Comparison of ENCODE assay signal across 8 cellular contexts in genomic region chr1:7771673-7772299, GRCh38. TPM values are rescaled to one million over a fixed set of nuclear protein-coding genes. Genes with fewer than 3 reads are reported as not detected.
DNase-seq lines count a peak whose midpoint lies in the region; ATAC-seq and TF ChIP-seq lines count a peak whose summit lies in the region.

No MANE protein-coding gene starts in this region.

- DNase-seq in transverse colon (no peak), NK-92 (lab: John Stamatoyannopoulos, UW; ENCODE audit: unreplicated experiment) (no peak)
- no peak for DNase-seq in stimulated activated CD4-positive, alpha-beta T cell treated with anti-CD3 and anti-CD28 coated beads, Interleukin-4, amount 100 ng/mL, for 4 hours

- peaks cover 13% of the 10 kb centered on the region for H3K4me1 ChIP-seq in DOHH2 (ENCODE audit: control insufficient read depth, low read length)
- H3K4me1 ChIP-seq in liver (ENCODE audit: control insufficient read depth in 4 of 4, insufficient read depth in 4 of 4, low read length in 3 of 4), result peaks cover 1 to 20% (median 11%) of the 10 kb centered on the region in 4 donors
- H3K4me1 ChIP-seq in transverse colon, result peaks cover 9 to 25% (median 13%) of the 10 kb centered on the region in 4 donors

- peak overlapping the region; percentile 69 for H3K4me2 ChIP-seq in DOHH2 (ENCODE audit: low read length)

- H3K36me3 ChIP-seq in DOHH2 (ENCODE audit: control insufficient read depth, low read length) (peaks cover 20% of the 10 kb centered on the region), liver (ENCODE audit: control insufficient read depth in 4 of 4, insufficient read depth in 3 of 4, low read depth in 1 of 4, low read length in 3 of 4) (peaks cover 0 to 5% (median 2%) of the 10 kb centered on the region in 4 donors), transverse colon (no peaks in the 10 kb centered on the region)

- WGBS in liver, result 6% methylated on average over 24 of the region's 24 CpGs
- WGBS in transverse colon (ENCODE audit: low coverage in 1 of 2), 2 donors, result 8 to 34% methylated on average over 4 to 23 of the region's 24 CpGs

- H3K9me2 ChIP-seq in DOHH2 (replicated peaks; ENCODE audit: control insufficient read depth, low read length), result no peaks in the 10 kb centered on the region

- TF ChIP-seq EP300 in transverse colon (IDR thresholded peaks at IDR 0.05; ENCODE audit: low read depth), result no peak

- H3K9me3 ChIP-seq in DOHH2 (ENCODE audit: control insufficient read depth, insufficient read depth, low read length) (no peaks in the 10 kb centered on the region), liver (ENCODE audit: control insufficient read depth in 4 of 4, low read length in 3 of 4) (no peaks in the 10 kb centered on the region), transverse colon (no peaks in the 10 kb centered on the region)

- intact Hi-C loops in transverse colon (cut with DNase I; ENCODE audit: low total_unique reads), result no loop called here

- H3K27ac ChIP-seq in DOHH2 (ENCODE audit: low read depth, low read length) (0 out of 2 replicates have a peak overlapping the region, but pooled peaks have one; percentile 15), angular gyrus (ENCODE audit: low read depth, low read length) (peak overlapping the region; percentile 78), liver (ENCODE audit: low read depth in 1 of 2, low read length in 2 of 2) (peak overlapping the region; percentile 86 to 87), transverse colon (peak overlapping the region; percentile 94 to 98 (median 96))

- TF ChIP-seq POLR2A in transverse colon (IDR thresholded peaks at IDR 0.05), result peak; percentile 24

- H3K27me3 ChIP-seq in DOHH2 (ENCODE audit: control insufficient read depth, low read length) (0 out of 2 replicates have a peak, but pooled peaks cover 2% of the 10 kb centered on the region), liver (ENCODE audit: control insufficient read depth in 4 of 4, insufficient read depth in 4 of 4, low read length in 3 of 4) (no peaks in the 10 kb centered on the region), transverse colon (no peaks in the 10 kb centered on the region)

- TF ChIP-seq CTCF in DOHH2 (IDR thresholded peaks at IDR 0.05; ENCODE audit: low read depth, low read length, poor library complexity, severe bottlenecking) (no peak), liver (IDR thresholded peaks at IDR 0.05; ENCODE audit: low read depth, low read length, missing input control) (no peak), transverse colon (IDR thresholded peaks at IDR 0.05) (no peak)

- peak overlapping the region; percentile 84 for H3K4me3 ChIP-seq in DOHH2 (ENCODE audit: low read length)
- H3K4me3 ChIP-seq in liver (ENCODE audit: low read depth in 1 of 3, low read length in 3 of 3), result peak overlapping the region; percentile 58 to 97 (median 61)
- H3K4me3 ChIP-seq in transverse colon, result peak overlapping the region; percentile 75 to 98 (median 86)

- ATAC-seq in HG03103 (IDR thresholded peaks at IDR 0.05; ENCODE audit: low read depth, unreplicated experiment) (peak; percentile 25), GM18868 (IDR thresholded peaks at IDR 0.05; ENCODE audit: unreplicated experiment) (no peak)

- H3F3A ChIP-seq in DOHH2 (ENCODE audit: control insufficient read depth, insufficient read depth), result peaks cover 4% of the 10 kb centered on the region; the same call in 1 of the 2 replicates

- H3K9ac ChIP-seq in liver (ENCODE audit: low read depth in 1 of 2, low read length in 2 of 2), result peak overlapping the region; percentile 7 to 78

- in situ Hi-C loops in transverse colon (cut with MboI; ENCODE audit: low pct_ligation_motif_present in 1 of 4, low pct_unique_long_range_greater_than_20kb in 1 of 4, low sequenced_read_pairs in 3 of 4), result no loop called here

- peaks cover 27% of the 10 kb centered on the region for H3K79me2 ChIP-seq in DOHH2 (ENCODE audit: control insufficient read depth, low read length)

- no peak for TF ChIP-seq RAD21 in liver (IDR thresholded peaks at IDR 0.05)

- H4K20me1 ChIP-seq in DOHH2 (ENCODE audit: control insufficient read depth, insufficient read depth, low read depth, low read length), result peaks cover 4% of the 10 kb centered on the region; the same call in 1 of the 2 replicates

TF ChIP-seq in liver, 16 proteins besides CTCF, POLR2A, EP300 and RAD21:
- TF ChIP-seq, protein P1, sequence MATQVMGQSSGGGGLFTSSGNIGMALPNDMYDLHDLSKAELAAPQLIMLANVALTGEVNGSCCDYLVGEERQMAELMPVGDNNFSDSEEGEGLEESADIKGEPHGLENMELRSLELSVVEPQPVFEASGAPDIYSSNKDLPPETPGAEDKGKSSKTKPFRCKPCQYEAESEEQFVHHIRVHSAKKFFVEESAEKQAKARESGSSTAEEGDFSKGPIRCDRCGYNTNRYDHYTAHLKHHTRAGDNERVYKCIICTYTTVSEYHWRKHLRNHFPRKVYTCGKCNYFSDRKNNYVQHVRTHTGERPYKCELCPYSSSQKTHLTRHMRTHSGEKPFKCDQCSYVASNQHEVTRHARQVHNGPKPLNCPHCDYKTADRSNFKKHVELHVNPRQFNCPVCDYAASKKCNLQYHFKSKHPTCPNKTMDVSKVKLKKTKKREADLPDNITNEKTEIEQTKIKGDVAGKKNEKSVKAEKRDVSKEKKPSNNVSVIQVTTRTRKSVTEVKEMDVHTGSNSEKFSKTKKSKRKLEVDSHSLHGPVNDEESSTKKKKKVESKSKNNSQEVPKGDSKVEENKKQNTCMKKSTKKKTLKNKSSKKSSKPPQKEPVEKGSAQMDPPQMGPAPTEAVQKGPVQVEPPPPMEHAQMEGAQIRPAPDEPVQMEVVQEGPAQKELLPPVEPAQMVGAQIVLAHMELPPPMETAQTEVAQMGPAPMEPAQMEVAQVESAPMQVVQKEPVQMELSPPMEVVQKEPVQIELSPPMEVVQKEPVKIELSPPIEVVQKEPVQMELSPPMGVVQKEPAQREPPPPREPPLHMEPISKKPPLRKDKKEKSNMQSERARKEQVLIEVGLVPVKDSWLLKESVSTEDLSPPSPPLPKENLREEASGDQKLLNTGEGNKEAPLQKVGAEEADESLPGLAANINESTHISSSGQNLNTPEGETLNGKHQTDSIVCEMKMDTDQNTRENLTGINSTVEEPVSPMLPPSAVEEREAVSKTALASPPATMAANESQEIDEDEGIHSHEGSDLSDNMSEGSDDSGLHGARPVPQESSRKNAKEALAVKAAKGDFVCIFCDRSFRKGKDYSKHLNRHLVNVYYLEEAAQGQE (IDR thresholded peaks at IDR 0.05), result no peak
- peak; percentile 52 for TF ChIP-seq FOXA2 (IDR thresholded peaks at IDR 0.05)
- no peak for TF ChIP-seq HNF4G (IDR thresholded peaks at IDR 0.05)
- peak; percentile 52 for TF ChIP-seq FOXA1 (IDR thresholded peaks at IDR 0.05)
TF ChIP-seq in liver: peak in this region for 2.

RNA-seq across cellular contexts. Expression of gene VAMP3, which starts 0.7 kb away (rescaled TPM):
- total RNA-seq in liver (10 to 100 TPM; 29.5 to 38.4 TPM), transverse colon (10 to 100 TPM; 81.1 to 91.8 (median 85.5) TPM)
- polyA plus RNA-seq in liver, result 10 to 100 TPM; 17.4 to 22.2 TPM

RNA-seq across cellular contexts. Expression of gene PER3, which starts 12.3 kb away (rescaled TPM):
- total RNA-seq in liver (10 to 100 TPM in 1 of 2 donors, 1 to 10 TPM in 1; 5.4 to 21.0 TPM), transverse colon (10 to 100 TPM in 3 of 4 donors, 1 to 10 TPM in 1; 3.8 to 23.9 (median 12.9) TPM)
- 1 to 10 TPM; 3.3 to 7.0 TPM for polyA plus RNA-seq in liver

Comparison
In these comparisons a context has a peak if more than half of its experiments do, and no peak if none do; other contexts are left out.
1. H3K27ac ChIP-seq: peak in every context shown above with its lines; median percentile 96 in transverse colon; 86 in liver; 78 in angular gyrus; 15 in DOHH2.